ENCODE assay signal across 8 cellular contexts in genomic region chr10:12828736-12829135, GRCh38.
"Had no signal": no experiment of that assay in that cellular context is flagged by ENCODE, and none has a peak within 500 bp of the region (broad histone marks: within the 10 kb centered on the region; RNA-seq: fewer than 3 reads in every experiment).

No MANE protein-coding gene starts in this region.

- H3K9me3 ChIP-seq: HAP-1 had no signal

- H3K9me3 Mint-ChIP-seq: GM23338, H9 had no signal

- H3K36me3 ChIP-seq: HAP-1 had no signal

- ATAC-seq: GM23338, HCT116 had no signal

- H3K4me2 ChIP-seq: GM23338 had no signal

- H3K4me1 ChIP-seq: HAP-1 had no signal

- H3K4me1 Mint-ChIP-seq: GM23338 had no signal

- H2AFZ ChIP-seq: GM23248, GM23338 had no signal

- DNase-seq: GM23248, GOT3, H7, H9, HFFc6 had no signal

- H3K4me3 ChIP-seq: GM23248, GM23338, HAP-1 had no signal

- H3K27ac Mint-ChIP-seq: GM23338, HFFc6 had no signal

- H3K27ac ChIP-seq: GM23248 had no signal

- H3K9ac ChIP-seq: GM23248 had no signal

- H3K4me3 Mint-ChIP-seq: GM23338, H9, HFFc6 had no signal
